2 cellular contexts compared by ENCODE assay signal in the genomic region with DNA sequence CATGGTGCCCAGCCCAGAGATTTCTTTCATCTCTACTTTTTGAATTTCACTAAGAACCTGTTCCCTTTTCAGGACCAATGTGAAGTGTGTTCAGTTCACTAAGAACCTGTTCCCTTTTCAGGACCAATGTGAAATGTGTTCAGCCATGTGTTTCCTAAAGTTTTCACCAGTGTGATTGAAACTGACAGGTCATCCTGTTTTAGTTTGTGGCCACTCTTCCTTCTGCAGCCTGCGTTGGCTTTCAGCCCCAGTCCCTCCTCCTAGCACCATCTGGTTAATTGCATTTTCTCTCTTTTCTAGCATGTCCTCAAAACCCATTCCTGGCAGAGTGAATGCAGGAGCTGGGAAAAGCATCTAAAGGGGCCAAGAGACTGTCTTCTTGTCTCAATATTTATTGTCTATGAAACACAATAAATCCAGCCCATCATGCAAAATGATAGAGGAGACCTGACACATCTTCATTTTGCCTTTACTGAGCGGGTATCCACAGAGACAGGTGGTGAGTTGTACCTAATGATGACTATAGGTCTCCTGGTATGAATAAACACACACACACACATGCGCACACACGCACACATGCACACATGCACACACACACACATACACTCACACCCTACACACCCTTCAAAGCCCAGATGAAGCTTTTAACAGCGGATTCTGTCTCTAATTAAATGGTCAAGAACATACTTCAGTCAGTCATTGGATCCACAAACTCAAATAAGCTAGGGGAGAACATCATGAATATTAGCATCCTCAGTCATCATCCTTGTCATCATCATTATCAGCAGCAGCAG.
A peak's percentile ranks its signal among the peaks of the same experiment; 100 is the strongest.
TF ChIP-seq lines count a peak whose summit lies in the region.

No MANE protein-coding gene starts in this region.

TF ChIP-seq in HepG2, 621 proteins besides CTCF, POLR2A, EP300 and RAD21:
- TF ChIP-seq NCOA5 (CRISPR knock-in tag; IDR thresholded peaks at IDR 0.05) (no peak), CREB1 (IDR thresholded peaks at IDR 0.05) (peak; percentile 59; the same call in 1 of the 2 replicates), CREB1 (CRISPR knock-in tag; IDR thresholded peaks at IDR 0.05) (no peak)
- TF ChIP-seq, protein P1, sequence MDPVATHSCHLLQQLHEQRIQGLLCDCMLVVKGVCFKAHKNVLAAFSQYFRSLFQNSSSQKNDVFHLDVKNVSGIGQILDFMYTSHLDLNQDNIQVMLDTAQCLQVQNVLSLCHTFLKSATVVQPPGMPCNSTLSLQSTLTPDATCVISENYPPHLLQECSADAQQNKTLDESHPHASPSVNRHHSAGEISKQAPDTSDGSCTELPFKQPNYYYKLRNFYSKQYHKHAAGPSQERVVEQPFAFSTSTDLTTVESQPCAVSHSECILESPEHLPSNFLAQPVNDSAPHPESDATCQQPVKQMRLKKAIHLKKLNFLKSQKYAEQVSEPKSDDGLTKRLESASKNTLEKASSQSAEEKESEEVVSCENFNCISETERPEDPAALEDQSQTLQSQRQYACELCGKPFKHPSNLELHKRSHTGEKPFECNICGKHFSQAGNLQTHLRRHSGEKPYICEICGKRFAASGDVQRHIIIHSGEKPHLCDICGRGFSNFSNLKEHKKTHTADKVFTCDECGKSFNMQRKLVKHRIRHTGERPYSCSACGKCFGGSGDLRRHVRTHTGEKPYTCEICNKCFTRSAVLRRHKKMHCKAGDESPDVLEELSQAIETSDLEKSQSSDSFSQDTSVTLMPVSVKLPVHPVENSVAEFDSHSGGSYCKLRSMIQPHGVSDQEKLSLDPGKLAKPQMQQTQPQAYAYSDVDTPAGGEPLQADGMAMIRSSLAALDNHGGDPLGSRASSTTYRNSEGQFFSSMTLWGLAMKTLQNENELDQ (CRISPR knock-in tag; IDR thresholded peaks at IDR 0.05; ENCODE audit: borderline replicate concordance) = no peak
- TF ChIP-seq, protein P2, sequence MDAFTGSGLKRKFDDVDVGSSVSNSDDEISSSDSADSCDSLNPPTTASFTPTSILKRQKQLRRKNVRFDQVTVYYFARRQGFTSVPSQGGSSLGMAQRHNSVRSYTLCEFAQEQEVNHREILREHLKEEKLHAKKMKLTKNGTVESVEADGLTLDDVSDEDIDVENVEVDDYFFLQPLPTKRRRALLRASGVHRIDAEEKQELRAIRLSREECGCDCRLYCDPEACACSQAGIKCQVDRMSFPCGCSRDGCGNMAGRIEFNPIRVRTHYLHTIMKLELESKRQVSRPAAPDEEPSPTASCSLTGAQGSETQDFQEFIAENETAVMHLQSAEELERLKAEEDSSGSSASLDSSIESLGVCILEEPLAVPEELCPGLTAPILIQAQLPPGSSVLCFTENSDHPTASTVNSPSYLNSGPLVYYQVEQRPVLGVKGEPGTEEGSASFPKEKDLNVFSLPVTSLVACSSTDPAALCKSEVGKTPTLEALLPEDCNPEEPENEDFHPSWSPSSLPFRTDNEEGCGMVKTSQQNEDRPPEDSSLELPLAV (CRISPR knock-in tag; conservative IDR thresholded peaks at IDR 0.05; ENCODE audit: low read depth) = no peak
- TF ChIP-seq, protein P3, sequence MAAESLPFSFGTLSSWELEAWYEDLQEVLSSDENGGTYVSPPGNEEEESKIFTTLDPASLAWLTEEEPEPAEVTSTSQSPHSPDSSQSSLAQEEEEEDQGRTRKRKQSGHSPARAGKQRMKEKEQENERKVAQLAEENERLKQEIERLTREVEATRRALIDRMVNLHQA (CRISPR knock-in tag; IDR thresholded peaks at IDR 0.05) = no peak

TF ChIP-seq in SK-N-SH, 30 proteins besides CTCF, POLR2A, EP300 and RAD21:
- TF ChIP-seq, protein P4, sequence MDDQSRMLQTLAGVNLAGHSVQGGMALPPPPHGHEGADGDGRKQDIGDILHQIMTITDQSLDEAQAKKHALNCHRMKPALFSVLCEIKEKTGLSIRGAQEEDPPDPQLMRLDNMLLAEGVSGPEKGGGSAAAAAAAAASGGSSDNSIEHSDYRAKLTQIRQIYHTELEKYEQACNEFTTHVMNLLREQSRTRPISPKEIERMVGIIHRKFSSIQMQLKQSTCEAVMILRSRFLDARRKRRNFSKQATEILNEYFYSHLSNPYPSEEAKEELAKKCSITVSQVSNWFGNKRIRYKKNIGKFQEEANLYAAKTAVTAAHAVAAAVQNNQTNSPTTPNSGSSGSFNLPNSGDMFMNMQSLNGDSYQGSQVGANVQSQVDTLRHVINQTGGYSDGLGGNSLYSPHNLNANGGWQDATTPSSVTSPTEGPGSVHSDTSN (IDR thresholded peaks at IDR 0.05) = peak; percentile 86
- TF ChIP-seq, protein P5, sequence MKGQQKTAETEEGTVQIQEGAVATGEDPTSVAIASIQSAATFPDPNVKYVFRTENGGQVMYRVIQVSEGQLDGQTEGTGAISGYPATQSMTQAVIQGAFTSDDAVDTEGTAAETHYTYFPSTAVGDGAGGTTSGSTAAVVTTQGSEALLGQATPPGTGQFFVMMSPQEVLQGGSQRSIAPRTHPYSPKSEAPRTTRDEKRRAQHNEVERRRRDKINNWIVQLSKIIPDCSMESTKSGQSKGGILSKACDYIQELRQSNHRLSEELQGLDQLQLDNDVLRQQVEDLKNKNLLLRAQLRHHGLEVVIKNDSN (IDR thresholded peaks at IDR 0.05; ENCODE audit: borderline replicate concordance, low read depth) = no peak
- TF ChIP-seq MXI1 (IDR thresholded peaks at IDR 0.05; ENCODE audit: low read depth, low read length) = peak; percentile 91
- TF ChIP-seq TAF1 (IDR thresholded peaks at IDR 0.05; ENCODE audit: borderline replicate concordance, low read depth, low read length) = no peak
- peak; percentile 81 for TF ChIP-seq NFIC (IDR thresholded peaks at IDR 0.05; ENCODE audit: borderline replicate concordance)
- TF ChIP-seq, protein P6, sequence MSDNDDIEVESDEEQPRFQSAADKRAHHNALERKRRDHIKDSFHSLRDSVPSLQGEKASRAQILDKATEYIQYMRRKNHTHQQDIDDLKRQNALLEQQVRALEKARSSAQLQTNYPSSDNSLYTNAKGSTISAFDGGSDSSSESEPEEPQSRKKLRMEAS (IDR thresholded peaks at IDR 0.05; ENCODE audit: low read depth) = no peak
- no peak for TF ChIP-seq NRF1 (IDR thresholded peaks at IDR 0.05; ENCODE audit: low read depth, low read length)
- no peak for TF ChIP-seq MEF2A (IDR thresholded peaks at IDR 0.05; ENCODE audit: borderline replicate concordance, low read depth)
- TF ChIP-seq EZH2phosphoT487 (IDR thresholded peaks at IDR 0.05; ENCODE audit: borderline replicate concordance, low read depth) = no peak
- TF ChIP-seq GATA2 (CRISPR knock-in tag; IDR thresholded peaks at IDR 0.05) = peak; percentile 36; the same call in 1 of the 2 replicates
- no peak for TF ChIP-seq ELF1 (IDR thresholded peaks at IDR 0.05)
- TF ChIP-seq, protein P7, sequence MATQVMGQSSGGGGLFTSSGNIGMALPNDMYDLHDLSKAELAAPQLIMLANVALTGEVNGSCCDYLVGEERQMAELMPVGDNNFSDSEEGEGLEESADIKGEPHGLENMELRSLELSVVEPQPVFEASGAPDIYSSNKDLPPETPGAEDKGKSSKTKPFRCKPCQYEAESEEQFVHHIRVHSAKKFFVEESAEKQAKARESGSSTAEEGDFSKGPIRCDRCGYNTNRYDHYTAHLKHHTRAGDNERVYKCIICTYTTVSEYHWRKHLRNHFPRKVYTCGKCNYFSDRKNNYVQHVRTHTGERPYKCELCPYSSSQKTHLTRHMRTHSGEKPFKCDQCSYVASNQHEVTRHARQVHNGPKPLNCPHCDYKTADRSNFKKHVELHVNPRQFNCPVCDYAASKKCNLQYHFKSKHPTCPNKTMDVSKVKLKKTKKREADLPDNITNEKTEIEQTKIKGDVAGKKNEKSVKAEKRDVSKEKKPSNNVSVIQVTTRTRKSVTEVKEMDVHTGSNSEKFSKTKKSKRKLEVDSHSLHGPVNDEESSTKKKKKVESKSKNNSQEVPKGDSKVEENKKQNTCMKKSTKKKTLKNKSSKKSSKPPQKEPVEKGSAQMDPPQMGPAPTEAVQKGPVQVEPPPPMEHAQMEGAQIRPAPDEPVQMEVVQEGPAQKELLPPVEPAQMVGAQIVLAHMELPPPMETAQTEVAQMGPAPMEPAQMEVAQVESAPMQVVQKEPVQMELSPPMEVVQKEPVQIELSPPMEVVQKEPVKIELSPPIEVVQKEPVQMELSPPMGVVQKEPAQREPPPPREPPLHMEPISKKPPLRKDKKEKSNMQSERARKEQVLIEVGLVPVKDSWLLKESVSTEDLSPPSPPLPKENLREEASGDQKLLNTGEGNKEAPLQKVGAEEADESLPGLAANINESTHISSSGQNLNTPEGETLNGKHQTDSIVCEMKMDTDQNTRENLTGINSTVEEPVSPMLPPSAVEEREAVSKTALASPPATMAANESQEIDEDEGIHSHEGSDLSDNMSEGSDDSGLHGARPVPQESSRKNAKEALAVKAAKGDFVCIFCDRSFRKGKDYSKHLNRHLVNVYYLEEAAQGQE (IDR thresholded peaks at IDR 0.05; ENCODE audit: low read depth, low read length) = no peak
- 0 out of 2 replicates have a peak, but pooled peaks have one; percentile 47 for TF ChIP-seq SIN3A (IDR thresholded peaks at IDR 0.05; ENCODE audit: borderline replicate concordance, low read depth, low read length)
- no peak; the same call in 1 of the 2 replicates for TF ChIP-seq JUND (IDR thresholded peaks at IDR 0.05)
- peak; percentile 86 for TF ChIP-seq CHD2 (IDR thresholded peaks at IDR 0.05; ENCODE audit: low read length, partially characterized antibody)
- TF ChIP-seq GABPA (IDR thresholded peaks at IDR 0.05; ENCODE audit: low read depth) = no peak
- peak; percentile 96 for TF ChIP-seq TCF12 (IDR thresholded peaks at IDR 0.05)
- TF ChIP-seq POLR2AphosphoS5 (IDR thresholded peaks at IDR 0.05; ENCODE audit: low read depth, low read length) = peak; percentile 77
- no peak for TF ChIP-seq FOSL2 (IDR thresholded peaks at IDR 0.05; ENCODE audit: borderline replicate concordance, low read depth)
- TF ChIP-seq RXRA (IDR thresholded peaks at IDR 0.05; ENCODE audit: borderline replicate concordance, low read depth) = no peak
- TF ChIP-seq, protein P8, sequence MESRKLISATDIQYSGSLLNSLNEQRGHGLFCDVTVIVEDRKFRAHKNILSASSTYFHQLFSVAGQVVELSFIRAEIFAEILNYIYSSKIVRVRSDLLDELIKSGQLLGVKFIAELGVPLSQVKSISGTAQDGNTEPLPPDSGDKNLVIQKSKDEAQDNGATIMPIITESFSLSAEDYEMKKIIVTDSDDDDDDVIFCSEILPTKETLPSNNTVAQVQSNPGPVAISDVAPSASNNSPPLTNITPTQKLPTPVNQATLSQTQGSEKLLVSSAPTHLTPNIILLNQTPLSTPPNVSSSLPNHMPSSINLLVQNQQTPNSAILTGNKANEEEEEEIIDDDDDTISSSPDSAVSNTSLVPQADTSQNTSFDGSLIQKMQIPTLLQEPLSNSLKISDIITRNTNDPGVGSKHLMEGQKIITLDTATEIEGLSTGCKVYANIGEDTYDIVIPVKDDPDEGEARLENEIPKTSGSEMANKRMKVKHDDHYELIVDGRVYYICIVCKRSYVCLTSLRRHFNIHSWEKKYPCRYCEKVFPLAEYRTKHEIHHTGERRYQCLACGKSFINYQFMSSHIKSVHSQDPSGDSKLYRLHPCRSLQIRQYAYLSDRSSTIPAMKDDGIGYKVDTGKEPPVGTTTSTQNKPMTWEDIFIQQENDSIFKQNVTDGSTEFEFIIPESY (IDR thresholded peaks at IDR 0.05; ENCODE audit: borderline replicate concordance, low read depth) = no peak
- no peak; the same call in 1 of the 2 replicates for TF ChIP-seq SMC3 (IDR thresholded peaks at IDR 0.05; ENCODE audit: low read depth, low read length)
- TF ChIP-seq, protein P9, sequence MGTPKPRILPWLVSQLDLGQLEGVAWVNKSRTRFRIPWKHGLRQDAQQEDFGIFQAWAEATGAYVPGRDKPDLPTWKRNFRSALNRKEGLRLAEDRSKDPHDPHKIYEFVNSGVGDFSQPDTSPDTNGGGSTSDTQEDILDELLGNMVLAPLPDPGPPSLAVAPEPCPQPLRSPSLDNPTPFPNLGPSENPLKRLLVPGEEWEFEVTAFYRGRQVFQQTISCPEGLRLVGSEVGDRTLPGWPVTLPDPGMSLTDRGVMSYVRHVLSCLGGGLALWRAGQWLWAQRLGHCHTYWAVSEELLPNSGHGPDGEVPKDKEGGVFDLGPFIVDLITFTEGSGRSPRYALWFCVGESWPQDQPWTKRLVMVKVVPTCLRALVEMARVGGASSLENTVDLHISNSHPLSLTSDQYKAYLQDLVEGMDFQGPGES (IDR thresholded peaks at IDR 0.05; ENCODE audit: low read depth, low read length) = no peak
- TF ChIP-seq FOXM1 (IDR thresholded peaks at IDR 0.05; ENCODE audit: low read depth) = no peak
- no peak; the same call in 1 of the 2 replicates for TF ChIP-seq RFX5 (IDR thresholded peaks at IDR 0.05; ENCODE audit: low read length)
- TF ChIP-seq, protein P10, sequence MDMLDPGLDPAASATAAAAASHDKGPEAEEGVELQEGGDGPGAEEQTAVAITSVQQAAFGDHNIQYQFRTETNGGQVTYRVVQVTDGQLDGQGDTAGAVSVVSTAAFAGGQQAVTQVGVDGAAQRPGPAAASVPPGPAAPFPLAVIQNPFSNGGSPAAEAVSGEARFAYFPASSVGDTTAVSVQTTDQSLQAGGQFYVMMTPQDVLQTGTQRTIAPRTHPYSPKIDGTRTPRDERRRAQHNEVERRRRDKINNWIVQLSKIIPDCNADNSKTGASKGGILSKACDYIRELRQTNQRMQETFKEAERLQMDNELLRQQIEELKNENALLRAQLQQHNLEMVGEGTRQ (IDR thresholded peaks at IDR 0.05; ENCODE audit: borderline replicate concordance, low read depth, low read length) = no peak
- TF ChIP-seq FOXJ3 (CRISPR knock-in tag; IDR thresholded peaks at IDR 0.05) = peak; percentile 82
- peak; percentile 11; the same call in 1 of the 2 replicates for TF ChIP-seq TEAD4 (IDR thresholded peaks at IDR 0.05; ENCODE audit: borderline replicate concordance, insufficient read depth)
- no peak for TF ChIP-seq YY1 (IDR thresholded peaks at IDR 0.05; ENCODE audit: low read depth)
- TF ChIP-seq RCOR1 (IDR thresholded peaks at IDR 0.05; ENCODE audit: low read length) = peak; percentile 94
